Comparison of ENCODE assay signal across 10 cellular contexts in the genomic region with DNA sequence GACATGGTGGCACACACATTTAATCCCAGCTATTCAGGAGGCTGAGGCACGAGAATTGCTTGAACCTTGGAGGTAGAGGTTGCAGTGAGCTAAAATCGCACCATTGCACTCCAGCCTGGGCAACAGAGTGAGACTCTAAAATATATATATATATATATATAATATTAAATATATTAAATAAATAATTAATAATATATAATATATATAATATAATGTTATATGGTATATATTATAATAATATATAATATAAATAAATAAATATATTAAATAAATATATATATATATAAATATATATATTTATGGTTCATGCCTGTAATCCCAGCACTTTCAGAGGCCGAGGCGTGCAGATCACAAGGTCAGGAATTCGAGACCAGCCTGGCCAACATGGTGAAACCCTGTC.
"Had no signal": no experiment of that assay in that cellular context is flagged by ENCODE, and none has a peak within 500 bp of the region (broad histone marks: within the 10 kb centered on the region; RNA-seq: fewer than 3 reads in every experiment).

No MANE protein-coding gene starts in this region.

- ATAC-seq: HCT116, HepG2, K562 had no signal

- H3K27ac Mint-ChIP-seq: HFFc6 had no signal

- H3K4me3 Mint-ChIP-seq: HFFc6 had no signal

- DNase-seq: GM23248, GOT3, H7, HFFc6, IMR-90 had no signal

- H3K4me1 ChIP-seq: HAP-1 had no signal

- H3K9me3 ChIP-seq: HAP-1 had no signal

- FAIRE-seq: HepG2, K562 had no signal

- H3K27ac ChIP-seq: GM23248, HL-60 had no signal

- H3K4me3 ChIP-seq: GM23248, HAP-1, K562 had no signal
